ENCODE assay signal across 7 cellular contexts in the genomic region with DNA sequence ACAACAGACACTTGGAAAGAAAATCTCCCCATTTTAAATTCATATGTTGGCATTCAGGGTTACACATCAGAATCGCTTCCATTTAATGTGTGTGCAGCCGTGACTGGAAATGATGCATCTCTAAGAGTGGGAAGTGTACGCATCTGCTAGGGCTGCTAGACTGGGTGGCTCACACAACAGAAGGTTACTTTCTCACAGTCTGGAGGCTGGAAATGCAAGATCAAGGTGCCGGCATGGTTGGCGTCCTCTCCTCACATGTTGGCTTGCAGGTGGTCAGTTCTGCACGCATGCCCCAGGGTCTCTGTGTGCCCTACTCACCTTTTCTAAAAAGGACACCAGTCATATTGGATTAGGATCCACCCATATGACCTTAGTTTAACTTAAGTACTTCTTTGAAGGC.
"Had no signal": no experiment of that assay in that cellular context is flagged by ENCODE, and none has a peak within 500 bp of the region (broad histone marks: within the 10 kb centered on the region; RNA-seq: fewer than 3 reads in every experiment).

No MANE protein-coding gene starts in this region.

- H3K9me3 ChIP-seq: HAP-1 had no signal

- H3K4me1 ChIP-seq: HAP-1 had no signal

- H3K4me3 ChIP-seq: HAP-1 had no signal

- DNase-seq: GOT3, H7, HFFc6 had no signal

- H3K36me3 ChIP-seq: HAP-1 had no signal

- ATAC-seq: HCT116, HepG2 had no signal

- H3K27ac ChIP-seq: HL-60 had no signal
